ENCODE assay signal across 8 cellular contexts in genomic region chr17:29138184-29138955, GRCh38. TPM values are rescaled to one million over a fixed set of nuclear protein-coding genes. Genes with fewer than 3 reads are reported as not detected.
A peak's percentile ranks its signal among the peaks of the same experiment; 100 is the strongest.
DNase-seq lines count a peak whose midpoint lies in the region; ATAC-seq and TF ChIP-seq lines count a peak whose summit lies in the region.

No MANE protein-coding gene starts in this region.

- H3K27ac ChIP-seq in CD8-positive, alpha-beta memory T cell (ENCODE audit: low read depth, low read length) = peak overlapping the region; percentile 48
- no peak overlapping the region for H3K27ac ChIP-seq in muscle layer of duodenum (ENCODE audit: low read length)

- peak overlapping the region; percentile 87 to 97 (median 95) for H3K4me3 Mint-ChIP-seq in CD8-positive, alpha-beta memory T cell
- H3K4me3 Mint-ChIP-seq in progenitor cell of endocrine pancreas (ENCODE audit: low read depth) = no peak overlapping the region

- ATAC-seq in GM19351 (IDR thresholded peaks at IDR 0.05; ENCODE audit: unreplicated experiment) (no peak), GM21390 (IDR thresholded peaks at IDR 0.05; ENCODE audit: unreplicated experiment) (no peak)

- H3K27me3 Mint-ChIP-seq in CD8-positive, alpha-beta memory T cell = no peaks in the 10 kb centered on the region
- H3K27me3 Mint-ChIP-seq in progenitor cell of endocrine pancreas = no peaks in the 10 kb centered on the region

- H3K36me3 ChIP-seq in CD8-positive, alpha-beta memory T cell (ENCODE audit: insufficient read depth, low read length) = peaks cover 16% of the 10 kb centered on the region
- peaks cover 0 to 5% of the 10 kb centered on the region in 2 donors for H3K36me3 ChIP-seq in muscle layer of duodenum (ENCODE audit: control insufficient read depth in 1 of 2, insufficient read depth in 2 of 2, low read length in 2 of 2)

- H3K4me1 Mint-ChIP-seq in CD8-positive, alpha-beta memory T cell = peaks cover 52 to 82% (median 68%) of the 10 kb centered on the region in 3 donors
- H3K4me1 Mint-ChIP-seq in progenitor cell of endocrine pancreas (ENCODE audit: low read depth) = peaks cover 23% of the 10 kb centered on the region

- peak overlapping the region; percentile 62 for H3K4me3 ChIP-seq in CD8-positive, alpha-beta memory T cell (ENCODE audit: low read length)
- peak overlapping the region; percentile 85 for H3K4me3 ChIP-seq in Jurkat, Clone E6-1 (ENCODE audit: low read length)
- peak overlapping the region; percentile 47 to 68 for H3K4me3 ChIP-seq in muscle layer of duodenum (ENCODE audit: low read depth in 1 of 2, low read length in 2 of 2)

- H3K27ac Mint-ChIP-seq in CD8-positive, alpha-beta memory T cell = peak overlapping the region; percentile 97 to 99 (median 98)
- no peak overlapping the region for H3K27ac Mint-ChIP-seq in progenitor cell of endocrine pancreas

- peaks cover 53% of the 10 kb centered on the region for H3K4me1 ChIP-seq in CD8-positive, alpha-beta memory T cell (ENCODE audit: insufficient read depth, low read length)
- H3K4me1 ChIP-seq in muscle layer of duodenum (ENCODE audit: control insufficient read depth in 1 of 2, insufficient read depth in 2 of 2, low read length in 2 of 2) = peaks cover 0 to 44% of the 10 kb centered on the region in 2 donors

- DNase-seq in CD8-positive, alpha-beta memory T cell = peak in 3 of 5 donors; percentile 19 to 66 (median 26)
- peak; percentile 79 for DNase-seq in Jurkat, Clone E6-1 (ENCODE audit: low read depth, low spot score)
- peak in 3 of 4 experiments; percentile 13 to 32 (median 13) for DNase-seq in activated naive CD4-positive, alpha-beta T cell (lab: John Stamatoyannopoulos, UW)
- DNase-seq in progenitor cell of endocrine pancreas (ENCODE audit: low spot score, unreplicated experiment) (no peak), HT-29 (ENCODE audit: low spot score) (no peak)

- POLR2A ChIA-PET in CD8-positive, alpha-beta memory T cell (lab: Charles Lee) = interaction anchor here (0.6 to 3.5 kb wide), 3 partner anchors 10 to 30 kb away, joined by 3 to 20 read pairs (median 5); no protein-coding TSS in a partner anchor

- no peaks in the 10 kb centered on the region for H3K9me3 Mint-ChIP-seq in CD8-positive, alpha-beta memory T cell
- no peaks in the 10 kb centered on the region for H3K9me3 Mint-ChIP-seq in progenitor cell of endocrine pancreas (ENCODE audit: low read depth)

- TF ChIP-seq CTCF in progenitor cell of endocrine pancreas (IDR thresholded peaks at IDR 0.05; ENCODE audit: unreplicated experiment) = no peak

- peaks cover 0 to 26% (median 2%) of the 10 kb centered on the region in 3 donors for H3K36me3 Mint-ChIP-seq in CD8-positive, alpha-beta memory T cell
- H3K36me3 Mint-ChIP-seq in progenitor cell of endocrine pancreas (ENCODE audit: insufficient read depth) = peaks cover 2% of the 10 kb centered on the region

- CTCF ChIA-PET in CD8-positive, alpha-beta memory T cell (lab: Charles Lee) = interaction anchor here (0.9 to 4.9 kb wide), 10 partner anchors 10 to 134 kb away, joined by 3 to 44 read pairs (median 7); no protein-coding TSS in a partner anchor

- no peaks in the 10 kb centered on the region for H3K9me3 ChIP-seq in CD8-positive, alpha-beta memory T cell (ENCODE audit: low read length)
- no peaks in the 10 kb centered on the region for H3K9me3 ChIP-seq in muscle layer of duodenum (ENCODE audit: control insufficient read depth in 1 of 2, low read length in 2 of 2)

- no peaks in the 10 kb centered on the region for H3K27me3 ChIP-seq in CD8-positive, alpha-beta memory T cell (ENCODE audit: insufficient read depth, low read length, poor library complexity, severe bottlenecking)
- H3K27me3 ChIP-seq in muscle layer of duodenum (ENCODE audit: low read depth, low read length) = no peaks in the 10 kb centered on the region

RNA-seq across cellular contexts. Expression of gene MYO18A, which starts 41.8 kb away (rescaled TPM):
- 10 to 100 TPM; 34.0 to 39.7 TPM for total RNA-seq in CD8-positive, alpha-beta memory T cell
- 39.7 TPM for polyA plus RNA-seq in CD8-positive, alpha-beta memory T cell
- polyA plus RNA-seq in Jurkat, Clone E6-1 (2012; ENCODE audit: insufficient read depth, insufficient read length) = 62.9 TPM
- 75.7 and 77.1 TPM in 2 replicates for total RNA-seq in progenitor cell of endocrine pancreas
- total RNA-seq in HT-29 (2014; rRNA removed; shearing (Covaris generic)) = 105 and 108 TPM in 2 replicates

Comparison
In these comparisons a context has a peak if more than half of its experiments do, and no peak if none do; other contexts are left out.
1. DNase-seq: peak in CD8-positive, alpha-beta memory T cell (3 of 5), Jurkat, Clone E6-1 (single experiment) and activated naive CD4-positive, alpha-beta T cell (3 of 4); none in progenitor cell of endocrine pancreas (single experiment) and HT-29 (single experiment).
2. Peak in every context shown above with its lines, with median percentiles within 50 percentile points of each other: H3K4me3 ChIP-seq.